ENCODE assay signal across 22 cellular contexts in genomic region chr13:111040821-111041220, GRCh38.
"Had no signal": no experiment of that assay in that cellular context is flagged by ENCODE, and none has a peak within 500 bp of the region (broad histone marks: within the 10 kb centered on the region; RNA-seq: fewer than 3 reads in every experiment).

No MANE protein-coding gene starts in this region.

- ATAC-seq: foreskin keratinocyte; gastroesophageal sphincter; heart left ventricle; left cardiac atrium; left lung; left ventricle myocardium superior; lower lobe of right lung; naive thymus-derived CD4-positive, alpha-beta T cell had no signal

- H3K27ac ChIP-seq: colonic mucosa, esophagus muscularis mucosa, foreskin keratinocyte, gastroesophageal sphincter, heart left ventricle, left lung, lower lobe of right lung had no signal

- FAIRE-seq: endothelial cell of umbilical vein, frontal cortex, islet of Langerhans, keratinocyte had no signal

- H3K9me3 Mint-ChIP-seq: dendritic cell treated with granulocyte-macrophage colony-stimulating factor and Interleukin-4, amounts not matched to agents 40 ng/mL and 50 ng/mL, for 4 days; memory B cell; naive thymus-derived CD4-positive, alpha-beta T cell had no signal

- H3K36me3 ChIP-seq: colonic mucosa, esophagus muscularis mucosa, gastroesophageal sphincter, heart left ventricle, left lung, lower lobe of right lung had no signal

- DNase-seq: colonic mucosa; cortex of kidney; effector memory CD4-positive, alpha-beta T cell; foreskin keratinocyte; hippocampal formation; left cardiac atrium; left lung; left ventricle myocardium superior; lower lobe of right lung; mammary epithelial cell; mesendoderm; midbrain; naive thymus-derived CD4-positive, alpha-beta T cell had no signal

- H3K27me3 ChIP-seq: colonic mucosa, heart left ventricle had no signal

- H3K4me1 ChIP-seq: colonic mucosa, esophagus muscularis mucosa, foreskin keratinocyte, gastroesophageal sphincter, left lung, lower lobe of right lung had no signal

- H3K4me3 Mint-ChIP-seq: dendritic cell treated with granulocyte-macrophage colony-stimulating factor and Interleukin-4, amounts not matched to agents 40 ng/mL and 50 ng/mL, for 4 days; memory B cell; naive thymus-derived CD4-positive, alpha-beta T cell had no signal

- H3K9me3 ChIP-seq: colonic mucosa, esophagus muscularis mucosa, gastroesophageal sphincter, heart left ventricle, left lung, lower lobe of right lung had no signal

- H3K36me3 Mint-ChIP-seq: memory B cell; naive thymus-derived CD4-positive, alpha-beta T cell had no signal

- H3K27ac Mint-ChIP-seq: dendritic cell treated with granulocyte-macrophage colony-stimulating factor and Interleukin-4, amounts not matched to agents 40 ng/mL and 50 ng/mL, for 4 days; memory B cell had no signal

- H3K4me3 ChIP-seq: colonic mucosa, esophagus muscularis mucosa, gastroesophageal sphincter, heart left ventricle, left lung, lower lobe of right lung had no signal
